8 cellular contexts compared by ENCODE assay signal in the genomic region with DNA sequence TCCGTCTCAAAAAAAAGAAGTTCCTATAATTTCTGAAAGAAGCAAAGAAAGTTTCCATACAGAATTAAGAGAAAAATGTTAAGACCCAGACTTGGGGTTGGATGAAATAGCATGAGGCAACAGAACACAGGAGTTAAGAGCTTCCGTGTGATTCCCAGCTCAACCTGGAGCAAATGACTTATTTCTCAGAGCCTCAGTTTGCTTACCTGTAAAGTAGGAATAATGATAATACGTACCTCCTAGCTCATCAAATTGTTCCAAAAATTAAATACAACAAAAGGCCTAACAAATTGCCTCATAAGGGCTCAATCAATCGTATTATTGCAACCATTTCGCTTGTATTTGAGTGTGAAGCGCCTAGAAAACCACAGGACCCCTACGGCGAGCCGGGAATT. TPM values are rescaled to one million over a fixed set of nuclear protein-coding genes. Genes with fewer than 3 reads are reported as not detected.
DNase-seq lines count a peak whose midpoint lies in the region; ATAC-seq, FAIRE-seq and TF ChIP-seq lines count a peak whose summit lies in the region.

No MANE protein-coding gene starts in this region.

- H3K4me2 ChIP-seq in astrocyte (ENCODE audit: low read length), result peak overlapping the region; percentile 100

- H3K79me2 ChIP-seq in astrocyte (ENCODE audit: insufficient read depth, low read length), result peaks cover 46% of the 10 kb centered on the region

- H3K27me3 ChIP-seq in astrocyte (ENCODE audit: insufficient read depth, low read length), result no peaks in the 10 kb centered on the region
- H3K27me3 ChIP-seq in liver (ENCODE audit: control insufficient read depth in 4 of 4, insufficient read depth in 4 of 4, low read length in 3 of 4), result no peaks in the 10 kb centered on the region
- no peaks in the 10 kb centered on the region for H3K27me3 ChIP-seq in thymus (ENCODE audit: control insufficient read depth, insufficient read depth)

- no peaks in the 10 kb centered on the region for H3K9me3 Mint-ChIP-seq in activated CD8-positive, alpha-beta memory T cell treated with anti-CD3 and anti-CD28 coated beads, Interleukin-2, amount 10 ng/mL, durations not matched to agents 7 days and 5 days (ENCODE audit: low read depth)
- H3K9me3 Mint-ChIP-seq in astrocyte (ENCODE audit: unreplicated experiment), result no peaks in the 10 kb centered on the region

- H3K36me3 ChIP-seq in astrocyte (ENCODE audit: insufficient read depth, low read length), result no peaks in the 10 kb centered on the region
- no peaks in the 10 kb centered on the region for H3K36me3 ChIP-seq in liver (ENCODE audit: control insufficient read depth in 4 of 4, insufficient read depth in 3 of 4, low read depth in 1 of 4, low read length in 3 of 4)
- no peaks in the 10 kb centered on the region for H3K36me3 ChIP-seq in thymus (ENCODE audit: control insufficient read depth, insufficient read depth)

- ATAC-seq in activated CD8-positive, alpha-beta memory T cell treated with anti-CD3 and anti-CD28 coated beads, Interleukin-2, amount 10 ng/mL, durations not matched to agents 7 days and 5 days, result no peak
- no peak for ATAC-seq in GM19328 (IDR thresholded peaks at IDR 0.05; ENCODE audit: unreplicated experiment)

- H3K4me3 Mint-ChIP-seq in activated CD8-positive, alpha-beta memory T cell treated with anti-CD3 and anti-CD28 coated beads, Interleukin-2, amount 10 ng/mL, durations not matched to agents 7 days and 5 days, result peak overlapping the region; percentile 93
- H3K4me3 Mint-ChIP-seq in astrocyte (ENCODE audit: unreplicated experiment), result peak overlapping the region; percentile 97

- H3K27ac ChIP-seq in astrocyte (ENCODE audit: low read depth, low read length) (peak overlapping the region; percentile 80), liver (ENCODE audit: low read depth in 1 of 2, low read length in 2 of 2) (peak overlapping the region; percentile 82 to 93), thymus (ENCODE audit: low read depth) (peak overlapping the region; percentile 62)

- CTCF ChIA-PET in activated CD8-positive, alpha-beta memory T cell treated with anti-CD3 and anti-CD28 coated beads, Interleukin-2, amount 10 ng/mL, durations not matched to agents 7 days and 5 days (lab: Charles Lee), result interaction anchor here (0.8 to 2.5 kb wide), 13 partner anchors 8 to 168 kb away, joined by 3 to 8 read pairs (median 4); no protein-coding TSS in a partner anchor

- no peaks in the 10 kb centered on the region for H3K27me3 Mint-ChIP-seq in activated CD8-positive, alpha-beta memory T cell treated with anti-CD3 and anti-CD28 coated beads, Interleukin-2, amount 10 ng/mL, durations not matched to agents 7 days and 5 days
- H3K27me3 Mint-ChIP-seq in astrocyte (ENCODE audit: low read depth, unreplicated experiment), result no peaks in the 10 kb centered on the region

- H2AFZ ChIP-seq in astrocyte (ENCODE audit: low read depth, low read length), result peak overlapping the region; percentile 85

- no peak for TF ChIP-seq RAD21 in liver (IDR thresholded peaks at IDR 0.05)

- H3K36me3 Mint-ChIP-seq in activated CD8-positive, alpha-beta memory T cell treated with anti-CD3 and anti-CD28 coated beads, Interleukin-2, amount 10 ng/mL, durations not matched to agents 7 days and 5 days, result peaks cover 4% of the 10 kb centered on the region
- H3K36me3 Mint-ChIP-seq in astrocyte (ENCODE audit: low read depth, unreplicated experiment), result peaks cover 1% of the 10 kb centered on the region

- peaks cover 39% of the 10 kb centered on the region for H3K4me1 Mint-ChIP-seq in activated CD8-positive, alpha-beta memory T cell treated with anti-CD3 and anti-CD28 coated beads, Interleukin-2, amount 10 ng/mL, durations not matched to agents 7 days and 5 days
- H3K4me1 Mint-ChIP-seq in astrocyte (ENCODE audit: low read depth, unreplicated experiment), result peaks cover 3% of the 10 kb centered on the region

- TF ChIP-seq CTCF in astrocyte (IDR thresholded peaks at IDR 0.05; ENCODE audit: insufficient read depth, low read depth, low read length) (no peak), liver (IDR thresholded peaks at IDR 0.05; ENCODE audit: low read depth, low read length, missing input control) (no peak)

- WGBS in liver, result 15% methylated on average over 9 of the region's 9 CpGs
- 16% methylated on average over 9 of the region's 9 CpGs for WGBS in thymus

- H3K9me3 ChIP-seq in astrocyte (ENCODE audit: insufficient read depth, low read depth, low read length), result no peaks in the 10 kb centered on the region
- no peaks in the 10 kb centered on the region for H3K9me3 ChIP-seq in liver (ENCODE audit: control insufficient read depth in 4 of 4, low read length in 3 of 4)
- H3K9me3 ChIP-seq in thymus (ENCODE audit: control insufficient read depth), result no peaks in the 10 kb centered on the region

- H3K4me3 ChIP-seq in astrocyte (ENCODE audit: insufficient read depth, low read depth, low read length) (peak overlapping the region; percentile 96), liver (ENCODE audit: low read depth in 1 of 3, low read length in 3 of 3) (peak overlapping the region; percentile 85 to 99 (median 91)), thymus (ENCODE audit: low read length) (peak overlapping the region; percentile 65)

- H3K27ac Mint-ChIP-seq in activated CD8-positive, alpha-beta memory T cell treated with anti-CD3 and anti-CD28 coated beads, Interleukin-2, amount 10 ng/mL, durations not matched to agents 7 days and 5 days, result peak overlapping the region; percentile 80
- peak overlapping the region; percentile 85 for H3K27ac Mint-ChIP-seq in astrocyte (ENCODE audit: unreplicated experiment)

- H4K20me1 ChIP-seq in astrocyte (ENCODE audit: insufficient read depth, low read length), result peaks cover 10% of the 10 kb centered on the region

- no peak for DNase-seq in activated CD8-positive, alpha-beta memory T cell treated with anti-CD3 and anti-CD28 coated beads, Interleukin-2, amount 10 ng/mL, durations not matched to agents 7 days and 5 days
- DNase-seq in activated CD8-positive, alpha-beta memory T cell treated with anti-CD3 and anti-CD28 coated beads for 24 hours, result no peak
- no peak for DNase-seq in astrocyte (ENCODE audit: low read depth)
- DNase-seq in NCI-H2196 treated with DMSO at 0.1 percent for 48 hours (lab: John Stamatoyannopoulos, UW; ENCODE audit: unreplicated experiment), result no peak
- DNase-seq in SKM-1 (lab: John Stamatoyannopoulos, UW; ENCODE audit: unreplicated experiment), result no peak

- H3K4me1 ChIP-seq in astrocyte (ENCODE audit: insufficient read depth, low read length), result peaks cover 5% of the 10 kb centered on the region
- H3K4me1 ChIP-seq in liver (ENCODE audit: control insufficient read depth in 4 of 4, insufficient read depth in 4 of 4, low read length in 3 of 4), result peaks cover 8 to 20% (median 15%) of the 10 kb centered on the region in 4 donors
- peaks cover 20% of the 10 kb centered on the region for H3K4me1 ChIP-seq in thymus (ENCODE audit: control insufficient read depth, insufficient read depth, low read length)

- no peak for FAIRE-seq in astrocyte (lab: Jason Lieb, UNC)

- peak overlapping the region; percentile 97 for H3K9ac ChIP-seq in astrocyte (ENCODE audit: low read length)
- peak overlapping the region; percentile 68 to 94 for H3K9ac ChIP-seq in liver (ENCODE audit: low read depth in 1 of 2, low read length in 2 of 2)

TF ChIP-seq in liver, 16 proteins besides CTCF, POLR2A, EP300 and RAD21:
- no peak for TF ChIP-seq YY1 (IDR thresholded peaks at IDR 0.05)
- TF ChIP-seq JUND (IDR thresholded peaks at IDR 0.05), result no peak
- no peak for TF ChIP-seq HNF4G (IDR thresholded peaks at IDR 0.05)

RNA-seq across cellular contexts. Expression of a gene that starts 0.6 kb away (rescaled TPM):
- 10 to 100 TPM; 24.6 to 25.6 TPM for total RNA-seq in activated CD8-positive, alpha-beta memory T cell treated with anti-CD3 and anti-CD28 coated beads, Interleukin-2, amount 10 ng/mL, durations not matched to agents 7 days and 5 days
- total RNA-seq in astrocyte, result 58.7 and 62.3 TPM in 2 replicates
- 10 to 100 TPM; 11.1 to 17.2 TPM for total RNA-seq in liver
- 10 to 100 TPM in 1 of 2 donors, 1 to 10 TPM in 1; 3.8 to 11.6 TPM for polyA plus RNA-seq in liver
- polyA plus RNA-seq in thymus, result 10.7 TPM

RNA-seq across cellular contexts. Expression of a gene that starts 10.1 kb away (rescaled TPM):
- total RNA-seq in activated CD8-positive, alpha-beta memory T cell treated with anti-CD3 and anti-CD28 coated beads, Interleukin-2, amount 10 ng/mL, durations not matched to agents 7 days and 5 days, result 100 to 1,000 TPM; 153 to 167 TPM
- 60.9 and 63.5 TPM in 2 replicates for total RNA-seq in astrocyte
- total RNA-seq in liver, result 10 to 100 TPM; 15.0 to 15.6 TPM
- 1 to 10 TPM; 6.6 to 9.7 TPM for polyA plus RNA-seq in liver
- 79.6 TPM for polyA plus RNA-seq in thymus
